In genomic region chr3:46193436-46193835, GRCh38 we compare ENCODE assay signal across 26 cellular contexts. TPM values are rescaled to one million over a fixed set of nuclear protein-coding genes. Genes with fewer than 3 reads are reported as not detected.
DNase-seq lines count a peak whose midpoint lies in the region; ATAC-seq and TF ChIP-seq lines count a peak whose summit lies in the region.
"Had no signal": no experiment of that assay in that cellular context is flagged by ENCODE, and none has a peak within 500 bp of the region (broad histone marks: within the 10 kb centered on the region; RNA-seq: fewer than 3 reads in every experiment).

No MANE protein-coding gene starts in this region.

- TF ChIP-seq CTCF in IMR-90 (conservative IDR thresholded peaks at IDR 0.05; ENCODE audit: low read depth, low read length) (no peak), PC-3 (conservative IDR thresholded peaks at IDR 0.05; ENCODE audit: low read depth, low read length) (no peak), ovary (IDR thresholded peaks at IDR 0.05) (no peak), mesothelial cell of epicardium (IDR thresholded peaks at IDR 0.05; ENCODE audit: unreplicated experiment) (no peak)
- no peak for TF ChIP-seq CTCF in CD4-positive, alpha-beta T cell (IDR thresholded peaks at IDR 0.05)

- ATAC-seq in IMR-90 (ENCODE audit: low read depth) (no peak), PC-3 (no peak), sciatic nerve (peak; percentile 39)
- no peak for ATAC-seq in CD4-positive, alpha-beta T cell (ENCODE audit: poor library complexity)
- ATAC-seq: activated CD8-positive, alpha-beta T cell treated with anti-CD3 and anti-CD28 coated beads, Interleukin-2, amount 10 ng/mL, durations not matched to agents 7 days and 5 days; activated T-cell treated with anti-CD3 and anti-CD28 coated beads, Interleukin-2, amount 50 U/mL, for 72 hours; natural killer cell treated with Interleukin-12 subunit alpha and Interleukin-12 subunit beta and Interleukin-15 and Interleukin-18, amount 100 ng/mL, for 72 hours had no signal

- no peak overlapping the region for H2BK15ac ChIP-seq in IMR-90 (ENCODE audit: low read depth, low read length)

- no peak overlapping the region for H3K4me3 ChIP-seq in IMR-90 (ENCODE audit: insufficient read depth, low read depth, low read length)
- H3K4me3 ChIP-seq in PC-3 (ENCODE audit: low read length), result no peak overlapping the region
- H3K4me3 ChIP-seq in ovary, result no peak overlapping the region
- H3K4me3 ChIP-seq: esophagus muscularis mucosa, smooth muscle cell had no signal

- no peaks in the 10 kb centered on the region for H3F3A ChIP-seq in PC-3 (ENCODE audit: low read length, unreplicated experiment)

- H3K27ac ChIP-seq in IMR-90 (ENCODE audit: insufficient read depth, low read length), result no peak overlapping the region
- no peak overlapping the region for H3K27ac ChIP-seq in PC-3 (ENCODE audit: low read length)
- H3K27ac ChIP-seq in CD4-positive, alpha-beta T cell (ENCODE audit: low read depth, low read length), result no peak overlapping the region
- H3K27ac ChIP-seq in ovary, result no peak overlapping the region
- H3K27ac ChIP-seq: esophagus muscularis mucosa had no signal

- H4K20me1 ChIP-seq in IMR-90 (ENCODE audit: insufficient read depth, low read length) (no peaks in the 10 kb centered on the region), PC-3 (ENCODE audit: low read length) (no peaks in the 10 kb centered on the region)

- CTCF ChIA-PET in IMR-90 (lab: Yijun Ruan, JAX) (no interaction called here), PC-3 (lab: Charles Lee) (no interaction called here)
- CTCF ChIA-PET in CD4-positive, alpha-beta T cell (lab: Charles Lee), result no interaction called here

- TF ChIP-seq POLR2A in IMR-90 (IDR thresholded peaks at IDR 0.05; ENCODE audit: low read depth, low read length) (no peak), ovary (IDR thresholded peaks at IDR 0.05) (no peak)

- no peak overlapping the region for H4K91ac ChIP-seq in IMR-90 (ENCODE audit: insufficient read depth, low read depth, low read length)

- no peaks in the 10 kb centered on the region for H3K79me1 ChIP-seq in IMR-90 (ENCODE audit: low read depth in 1 of 2, low read length in 2 of 2)

- H3K9me1 ChIP-seq in IMR-90 (ENCODE audit: insufficient read depth, low read length), result no peaks in the 10 kb centered on the region

- H3K79me2 ChIP-seq in PC-3 (ENCODE audit: low read length), result no peaks in the 10 kb centered on the region

- H3K4me2 ChIP-seq in IMR-90 (ENCODE audit: low read depth, low read length) (no peak overlapping the region), PC-3 (ENCODE audit: low read length) (no peak overlapping the region)
- H3K4me2 ChIP-seq: smooth muscle cell had no signal

- H2AK9ac ChIP-seq in IMR-90 (replicated peaks; ENCODE audit: low read depth, low read length, poor library complexity), result no peak overlapping the region

- H3K27me3 Mint-ChIP-seq in CD4-positive, alpha-beta T cell, result peaks cover 7% of the 10 kb centered on the region
- peaks cover 2% of the 10 kb centered on the region for H3K27me3 Mint-ChIP-seq in mesothelial cell of epicardium (ENCODE audit: low read depth)
- H3K27me3 Mint-ChIP-seq: activated B cell treated with CpG ODN at 0.5 μM for 24 hours; B cell; natural killer cell treated with Interleukin-12 subunit alpha and Interleukin-12 subunit beta and Interleukin-15 and Interleukin-18, amount 100 ng/mL, for 72 hours had no signal

- no peak overlapping the region for H2AK5ac ChIP-seq in IMR-90 (ENCODE audit: low read depth, low read length)

- H3K4me1 Mint-ChIP-seq in CD4-positive, alpha-beta T cell (ENCODE audit: low read depth), result no peaks in the 10 kb centered on the region
- H3K4me1 Mint-ChIP-seq in mesothelial cell of epicardium, result no peaks in the 10 kb centered on the region
- H3K4me1 Mint-ChIP-seq: activated naive CD8-positive, alpha-beta T cell treated with anti-CD3 and anti-CD28 coated beads, Interleukin-2, amount 10 ng/mL, durations not matched to agents 7 days and 5 days; brain had no signal

- no peak overlapping the region for H3K23ac ChIP-seq in IMR-90 (ENCODE audit: low read depth, low read length)

- peaks cover 4% of the 10 kb centered on the region for H3K36me3 Mint-ChIP-seq in CD4-positive, alpha-beta T cell (ENCODE audit: low read depth)
- no peaks in the 10 kb centered on the region for H3K36me3 Mint-ChIP-seq in mesothelial cell of epicardium
- H3K36me3 Mint-ChIP-seq: brain had no signal

- H3K9me2 ChIP-seq in PC-3 (replicated peaks; ENCODE audit: low read length), result no peaks in the 10 kb centered on the region

- dilution Hi-C loops in IMR-90 (cut with HindIII; ENCODE audit: low sequenced_read_pairs, unreplicated experiment), result no loop called here

- 17% methylated on average over 1 of the region's 1 CpG; no CpG with 5 or more reads in 1 of the 2 experiments for WGBS in IMR-90 (ENCODE audit: extremely low coverage in 2 of 2, insufficient read length in 1 of 2), 2 experiments
- WGBS in ovary, 3 donors, result 78 to 87% (median 86%) methylated on average over 1 of the region's 1 CpG

- H3K14ac ChIP-seq in IMR-90 (replicated peaks; ENCODE audit: low read depth, low read length), result no peak overlapping the region

- H4K8ac ChIP-seq in IMR-90 (ENCODE audit: low read depth in 2 of 2, low read length in 2 of 2), result no peak overlapping the region

- H3K4me3 Mint-ChIP-seq in CD4-positive, alpha-beta T cell, result no peak overlapping the region
- no peak overlapping the region for H3K4me3 Mint-ChIP-seq in mesothelial cell of epicardium
- H3K4me3 Mint-ChIP-seq: activated B cell treated with CpG ODN at 0.5 μM for 24 hours; activated CD8-positive, alpha-beta T cell treated with anti-CD3 and anti-CD28 coated beads, Interleukin-2, amount 10 ng/mL, durations not matched to agents 7 days and 5 days; activated naive CD8-positive, alpha-beta T cell treated with anti-CD3 and anti-CD28 coated beads, Interleukin-2, amount 10 ng/mL, durations not matched to agents 7 days and 5 days; activated T-cell treated with anti-CD3 and anti-CD28 coated beads, Interleukin-2, amount 50 U/mL, for 72 hours; B cell; brain; natural killer cell treated with Interleukin-12 subunit alpha and Interleukin-12 subunit beta and Interleukin-15 and Interleukin-18, amount 100 ng/mL, for 72 hours had no signal

- DNase-seq in IMR-90, result no peak
- DNase-seq in PC-3, result peak; percentile 71
- DNase-seq in fibroblast of gingiva (ENCODE audit: low read depth), result peak; percentile 34
- DNase-seq in sciatic nerve (ENCODE audit: low spot score), result no peak
- DNase-seq in CD4-positive, alpha-beta T cell, result no peak
- DNase-seq in ovary, result no peak
- no peak for DNase-seq in mesothelial cell of epicardium (ENCODE audit: low spot score in 2 of 2, unreplicated experiment in 2 of 2)
- DNase-seq: activated B cell treated with CpG ODN at 0.5 μM for 24 hours; activated CD8-positive, alpha-beta T cell treated with anti-CD3 and anti-CD28 coated beads, Interleukin-2, amount 10 ng/mL, durations not matched to agents 7 days and 5 days; activated naive CD8-positive, alpha-beta T cell treated with anti-CD3 and anti-CD28 coated beads, Interleukin-2, amount 10 ng/mL, durations not matched to agents 7 days and 5 days; activated T-cell treated with anti-CD3 and anti-CD28 coated beads, Interleukin-2, amount 50 U/mL, for 72 hours; Kasumi-1; mesendoderm; NCI-H1694; NCI-H226; NK-92 treated with Interleukin-12 subunit alpha and Interleukin-12 subunit beta, amount 100 ng/mL, for 24 hours; posterior cingulate gyrus; SHP77; stimulated activated CD8-positive, alpha-beta memory T cell treated with anti-CD3 and anti-CD28 coated beads, Interleukin-4, amount 100 ng/mL, for 48 hours had no signal

- intact Hi-C loops in IMR-90 (cut with micrococcal nuclease), result no loop called here
- intact Hi-C loops in PC-3 (cut with micrococcal nuclease), result no loop called here
- intact Hi-C loops in sciatic nerve (cut with DNase I), result no loop called here
- intact Hi-C loops in CD4-positive, alpha-beta T cell (cut with DNase I, micrococcal nuclease), result no loop called here
- intact Hi-C loops in ovary (cut with DNase I), result no loop called here

- no peak overlapping the region for H4K5ac ChIP-seq in IMR-90 (ENCODE audit: low read depth, low read length)

- no peak overlapping the region for H2BK120ac ChIP-seq in IMR-90 (ENCODE audit: low read depth, low read length)

- POLR2A ChIA-PET in IMR-90 (lab: Charles Lee; ENCODE audit: unreplicated experiment) (no interaction called here), PC-3 (lab: Charles Lee; ENCODE audit: unreplicated experiment) (no interaction called here)
- POLR2A ChIA-PET in CD4-positive, alpha-beta T cell (lab: Charles Lee), result interaction anchor here (1.0 kb wide), 1 partner anchor 15 kb away, joined by 3 read pairs; the partner anchor contains the start of gene CCR1

- no peak overlapping the region for H3K18ac ChIP-seq in IMR-90 (ENCODE audit: low read depth, low read length)

- peaks cover 9% of the 10 kb centered on the region for H3K27me3 ChIP-seq in IMR-90 (ENCODE audit: control insufficient read depth, insufficient read depth, low read length)
- H3K27me3 ChIP-seq in PC-3 (ENCODE audit: low read length), result no peaks in the 10 kb centered on the region
- H3K27me3 ChIP-seq in CD4-positive, alpha-beta T cell (ENCODE audit: control insufficient read depth, insufficient read depth, low read length), result peaks cover 4% of the 10 kb centered on the region
- H3K27me3 ChIP-seq in ovary, result no peaks in the 10 kb centered on the region
- H3K27me3 ChIP-seq: esophagus muscularis mucosa had no signal

- no peaks in the 10 kb centered on the region for H3K36me3 ChIP-seq in IMR-90 (ENCODE audit: control insufficient read depth, insufficient read depth, low read length)
- H3K36me3 ChIP-seq in PC-3 (ENCODE audit: low read depth, low read length), result no peaks in the 10 kb centered on the region
- no peaks in the 10 kb centered on the region for H3K36me3 ChIP-seq in ovary
- H3K36me3 ChIP-seq: esophagus muscularis mucosa had no signal

- H3K27ac Mint-ChIP-seq in CD4-positive, alpha-beta T cell, result no peak overlapping the region
- H3K27ac Mint-ChIP-seq in mesothelial cell of epicardium, result no peak overlapping the region
- H3K27ac Mint-ChIP-seq: activated B cell treated with CpG ODN at 0.5 μM for 24 hours; activated CD8-positive, alpha-beta T cell treated with anti-CD3 and anti-CD28 coated beads, Interleukin-2, amount 10 ng/mL, durations not matched to agents 7 days and 5 days; activated naive CD8-positive, alpha-beta T cell treated with anti-CD3 and anti-CD28 coated beads, Interleukin-2, amount 10 ng/mL, durations not matched to agents 7 days and 5 days; activated T-cell treated with anti-CD3 and anti-CD28 coated beads, Interleukin-2, amount 50 U/mL, for 72 hours; B cell; brain had no signal

- H3K4me1 ChIP-seq in IMR-90 (ENCODE audit: control insufficient read depth, insufficient read depth, low read length) (no peaks in the 10 kb centered on the region), PC-3 (ENCODE audit: insufficient read depth, low read length) (no peaks in the 10 kb centered on the region), ovary (ENCODE audit: insufficient read depth) (no peaks in the 10 kb centered on the region)
- H3K4me1 ChIP-seq: esophagus muscularis mucosa had no signal

- H2BK20ac ChIP-seq in IMR-90 (ENCODE audit: low read depth, low read length), result no peak overlapping the region

- H3K9ac ChIP-seq in IMR-90 (ENCODE audit: low read depth, low read length) (no peak overlapping the region), PC-3 (ENCODE audit: low read length) (no peak overlapping the region)

- peaks cover 10% of the 10 kb centered on the region for H3K9me3 ChIP-seq in IMR-90 (ENCODE audit: control insufficient read depth, insufficient read depth, low read length)
- H3K9me3 ChIP-seq in PC-3 (ENCODE audit: low read length), result no peaks in the 10 kb centered on the region
- H3K9me3 ChIP-seq in CD4-positive, alpha-beta T cell (ENCODE audit: control insufficient read depth, low read length), result peaks cover 20% of the 10 kb centered on the region
- H3K9me3 ChIP-seq in ovary, result peaks cover 0 to 3% of the 10 kb centered on the region in 2 donors

- in situ Hi-C loops in IMR-90 (cut with MboI; ENCODE audit: low sequenced_read_pairs), result no loop called here

- no peak overlapping the region for H2BK5ac ChIP-seq in IMR-90 (ENCODE audit: low read depth, low read length, poor library complexity, severe bottlenecking)

- BruUV-seq in IMR-90 (replicated peaks; lab: Mats Ljungman, UMichigan) (no TSS peak), PC-3 (replicated peaks; lab: Mats Ljungman, UMichigan) (no TSS peak)

- H3K9me3 Mint-ChIP-seq in CD4-positive, alpha-beta T cell, result peaks cover 10% of the 10 kb centered on the region
- H3K9me3 Mint-ChIP-seq in mesothelial cell of epicardium, result peaks cover 42% of the 10 kb centered on the region

- H3K4ac ChIP-seq in IMR-90 (ENCODE audit: low read depth, low read length), result no peak overlapping the region

- no peak for TF ChIP-seq EP300 in ovary (IDR thresholded peaks at IDR 0.05)

- no peak overlapping the region for H3K56ac ChIP-seq in IMR-90 (ENCODE audit: extremely low read depth, insufficient read depth, low read length)

- no peak for TF ChIP-seq RAD21 in IMR-90 (IDR thresholded peaks at IDR 0.05; ENCODE audit: low read length)

- H2AFZ ChIP-seq in IMR-90 (replicated peaks; ENCODE audit: low read length, poor library complexity) (no peak overlapping the region), PC-3 (ENCODE audit: low read length) (no peak overlapping the region)

RNA-seq across cellular contexts. Expression of gene CCR1, which starts 14.7 kb away (rescaled TPM):
- total RNA-seq in IMR-90 (2012; rRNA removed), result not detected in 2 replicates
- not detected in 2 replicates for polyA plus RNA-seq in IMR-90 (2012; rRNA removed)
- polyA plus RNA-seq in IMR-90 (2012; cell fraction: cytosol; rRNA removed), result not detected in 2 replicates
- polyA plus RNA-seq in IMR-90 (2012; cell fraction: nucleus; rRNA removed; ENCODE audit: low replicate concordance), result not detected in 2 replicates
- total RNA-seq in PC-3 (2014; rRNA removed), result 0.15 TPM in 1 of 2 replicates, not detected in the other
- 16.5 TPM for total RNA-seq in sciatic nerve
- total RNA-seq in CD4-positive, alpha-beta T cell, result under 1 TPM; 0.34 to 0.38 TPM
- 1 to 10 TPM; 2.2 to 8.0 (median 3.5) TPM for total RNA-seq in ovary
- 10 to 100 TPM in 1 of 2 donors, 1 to 10 TPM in 1; 2.1 to 14.6 TPM for polyA plus RNA-seq in ovary
- not detected in 3 replicates for total RNA-seq in mesothelial cell of epicardium
- total RNA-seq: HT-29, smooth muscle cell had no signal

RNA-seq across cellular contexts. Expression of gene CCR3, which starts 48.8 kb away (rescaled TPM):
- not detected in 2 replicates for total RNA-seq in IMR-90 (2012; rRNA removed)
- polyA plus RNA-seq in IMR-90 (2012; rRNA removed), result not detected in 2 replicates
- polyA plus RNA-seq in IMR-90 (2012; cell fraction: cytosol; rRNA removed), result not detected in 2 replicates
- not detected in 2 replicates for polyA plus RNA-seq in IMR-90 (2012; cell fraction: nucleus; rRNA removed; ENCODE audit: low replicate concordance)
- total RNA-seq in PC-3 (2014; rRNA removed), result 0.22 TPM in 1 of 2 replicates, not detected in the other
- total RNA-seq in sciatic nerve, result not detected
- total RNA-seq in CD4-positive, alpha-beta T cell, result not detected
- total RNA-seq in ovary, result not detected
- polyA plus RNA-seq in ovary, result not detected
- total RNA-seq in mesothelial cell of epicardium, result not detected in 3 replicates
- total RNA-seq: activated B cell treated with CpG ODN at 0.5 μM for 24 hours; activated T-cell treated with anti-CD3 and anti-CD28 coated beads, Interleukin-2, amount 50 U/mL, for 72 hours; B cell; esophagus muscularis mucosa; HT-29; smooth muscle cell; subcutaneous adipose tissue had no signal
- polyA plus RNA-seq: smooth muscle cell had no signal

Comparison
In these comparisons a context has a peak if more than half of its experiments do, and no peak if none do; other contexts are left out.
1. DNase-seq: peak in PC-3 (single experiment) and fibroblast of gingiva (single experiment); none in IMR-90 (single experiment), sciatic nerve (single experiment), CD4-positive, alpha-beta T cell (0 of 10), ovary (0 of 5) and mesothelial cell of epicardium (0 of 2).